Comparison of ENCODE assay signal across 8 cellular contexts in the genomic region with DNA sequence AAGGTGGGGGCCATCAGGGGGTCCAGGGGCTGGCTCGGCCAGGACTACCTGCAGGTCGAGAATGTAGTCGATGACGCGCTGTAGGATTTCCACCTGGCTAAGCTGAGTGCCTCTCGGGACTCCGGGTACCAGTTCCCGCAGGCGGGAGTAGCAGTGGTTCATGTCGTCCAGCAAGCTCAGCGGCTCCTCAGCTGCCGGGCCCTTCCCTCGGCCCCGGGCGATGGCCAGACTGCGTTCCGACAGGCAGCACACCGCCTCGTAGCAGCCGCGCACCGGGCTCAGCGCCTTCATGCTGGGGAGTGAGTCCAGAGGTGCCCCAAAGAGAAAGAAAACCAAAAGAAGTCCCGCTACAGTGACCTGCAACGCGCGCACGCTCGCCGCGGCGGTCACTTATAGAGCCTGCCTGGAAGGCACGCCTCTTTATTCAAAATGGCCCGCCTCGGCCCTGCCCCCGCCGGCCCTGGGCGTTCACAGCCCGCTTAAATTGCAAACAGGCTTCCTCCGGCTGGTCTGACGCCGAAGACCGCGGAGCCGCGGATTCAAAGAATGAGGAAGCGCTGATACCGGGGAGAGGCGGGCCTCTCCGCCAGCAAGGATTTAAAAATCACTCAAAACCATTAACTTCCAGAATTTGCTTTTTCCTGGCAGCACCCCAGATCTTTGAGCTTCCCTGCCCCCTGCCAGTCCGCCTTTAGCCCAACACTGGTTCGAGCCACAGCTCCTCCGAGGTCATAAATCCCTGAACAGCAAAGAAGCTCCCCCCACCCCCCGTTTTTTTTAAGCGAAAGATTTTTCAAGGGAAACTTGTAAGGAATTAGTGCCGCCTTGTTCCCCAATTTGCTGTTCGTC. TPM values are rescaled to one million over a fixed set of nuclear protein-coding genes. Genes with fewer than 3 reads are reported as not detected.
DNase-seq lines count a peak whose midpoint lies in the region; ATAC-seq and TF ChIP-seq lines count a peak whose summit lies in the region.

A gene with protein sequence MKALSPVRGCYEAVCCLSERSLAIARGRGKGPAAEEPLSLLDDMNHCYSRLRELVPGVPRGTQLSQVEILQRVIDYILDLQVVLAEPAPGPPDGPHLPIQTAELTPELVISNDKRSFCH (minus strand): TSS at position 366 of the 849 bp plus-strand sequence. CDS start 75 bp downstream, at position 291.

- H3K27ac Mint-ChIP-seq in chondrocyte (ENCODE audit: unreplicated experiment): peak within 1 kb of the TSS; percentile 99

- TF ChIP-seq CTCF in chondrocyte (IDR thresholded peaks at IDR 0.05): no peak

- H3K27me3 Mint-ChIP-seq in chondrocyte (ENCODE audit: low read depth): no peaks in the 10 kb centered on the region

- no peaks in the 10 kb centered on the region for H3K9me3 Mint-ChIP-seq in chondrocyte (ENCODE audit: low read depth)

- ATAC-seq in GM19025 (IDR thresholded peaks at IDR 0.05; ENCODE audit: low read depth, unreplicated experiment): peak; percentile 66
- peak; percentile 65 for ATAC-seq in HG03280 (IDR thresholded peaks at IDR 0.05; ENCODE audit: unreplicated experiment)

- peaks cover 80% of the 10 kb centered on the region for H3K4me1 Mint-ChIP-seq in chondrocyte (ENCODE audit: low read depth)

- DNase-seq in AG20443 (ENCODE audit: low spot score) (peak; percentile 89), NCI-H446 treated with DMSO at 0.1 percent for 48 hours (lab: John Stamatoyannopoulos, UW) (peak; percentile 95), chondrocyte (ENCODE audit: low spot score) (peak; percentile 98), kidney tubule cell (ENCODE audit: low spot score) (peak; percentile 98)
- peak; percentile 78 to 89 for DNase-seq in activated CD4-positive, alpha-beta T cell treated with anti-CD3 and anti-CD28 coated beads for 24 hours (ENCODE audit: low read depth in 2 of 2)
- DNase-seq in stimulated activated CD4-positive, alpha-beta T cell treated with anti-CD3 and anti-CD28 coated beads, Interleukin-1b, Interleukin-23, amount 100 ng/mL, for 24 hours (ENCODE audit: low read depth in 4 of 4, low spot score in 1 of 4): peak; percentile 65 to 89 (median 80)

- H3K4me3 Mint-ChIP-seq in chondrocyte (ENCODE audit: unreplicated experiment): peak within 1 kb of the TSS; percentile 91

- peaks cover 8% of the 10 kb centered on the region for H3K36me3 Mint-ChIP-seq in chondrocyte (ENCODE audit: low read depth)

RNA-seq across cellular contexts. Expression of the gene that starts here (rescaled TPM):
- 81.8 to 330 TPM (median 83.5 TPM) in 3 replicates for total RNA-seq in chondrocyte

Comparison
In these comparisons a context has a peak if more than half of its experiments do, and no peak if none do; other contexts are left out.
1. Peak in every context shown above with its lines: DNase-seq and ATAC-seq.